Comparison of ENCODE assay signal across 1 cellular context in genomic region chr22:44955102-44955501, GRCh38.
TF ChIP-seq lines count a peak whose summit lies in the region.

No MANE protein-coding gene starts in this region.

TF ChIP-seq in H1, 55 proteins besides CTCF, POLR2A, EP300 and RAD21 (continued from another document):
- TF ChIP-seq CHD7 (IDR thresholded peaks at IDR 0.05; ENCODE audit: insufficient replicate concordance, low read length) = no peak
- no peak for TF ChIP-seq EGR1 (IDR thresholded peaks at IDR 0.05; ENCODE audit: borderline replicate concordance, low read depth, low read length)
- TF ChIP-seq CREB1 (IDR thresholded peaks at IDR 0.05) = no peak
- no peak for TF ChIP-seq SUZ12 (IDR thresholded peaks at IDR 0.05; ENCODE audit: low read length)
